ENCODE assay signal across 13 cellular contexts in the genomic region with DNA sequence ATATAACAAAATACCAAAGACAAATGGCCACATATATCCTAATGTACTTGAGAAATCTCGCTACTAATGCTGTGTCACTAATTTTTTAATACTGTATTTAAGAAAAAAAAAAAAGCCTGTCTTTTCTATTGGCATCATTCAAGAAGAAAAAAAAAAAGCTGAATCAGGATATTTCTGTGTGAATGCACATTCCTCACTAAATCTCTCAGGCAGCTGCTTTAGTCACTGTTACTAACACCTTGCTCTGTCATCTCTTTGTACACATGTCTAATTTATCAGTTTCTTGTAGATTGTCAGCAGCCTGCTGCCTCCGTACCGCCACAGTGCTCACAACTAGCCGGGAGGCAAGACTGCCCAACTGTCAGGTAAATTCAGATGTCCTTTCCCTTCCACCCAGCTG. TPM values are rescaled to one million over a fixed set of nuclear protein-coding genes. Genes with fewer than 3 reads are reported as not detected.
A peak's percentile ranks its signal among the peaks of the same experiment; 100 is the strongest.
DNase-seq lines count a peak whose midpoint lies in the region; ATAC-seq and TF ChIP-seq lines count a peak whose summit lies in the region.
"Had no signal": no experiment of that assay in that cellular context is flagged by ENCODE, and none has a peak within 500 bp of the region (broad histone marks: within the 10 kb centered on the region; RNA-seq: fewer than 3 reads in every experiment).

No MANE protein-coding gene starts in this region.

- DNase-seq in COLO668 (lab: John Stamatoyannopoulos, UW; ENCODE audit: unreplicated experiment) (peak; percentile 31), NT2/D1 (ENCODE audit: low read depth, low spot score) (no peak), endothelial cell (ENCODE audit: low spot score) (no peak), neural progenitor cell (ENCODE audit: low spot score) (no peak), testis (no peak)
- no peak for DNase-seq in stimulated activated naive CD8-positive, alpha-beta T cell treated with anti-CD3 and anti-CD28 coated beads, Interleukin-15, Interleukin-2, amounts not matched to agents 100 U/mL and 50 U/mL, for 24 hours
- DNase-seq: AML-193, HCEC 1CT, NCI-H1436, Right ventricle myocardium superior had no signal

- no peak for TF ChIP-seq CTCF in endothelial cell (IDR thresholded peaks at IDR 0.05; ENCODE audit: unreplicated experiment)
- no peak for TF ChIP-seq CTCF in neural progenitor cell (IDR thresholded peaks at IDR 0.05)
- TF ChIP-seq CTCF in testis (IDR thresholded peaks at IDR 0.05): no peak

- H3K4me2 ChIP-seq in neural progenitor cell: peak overlapping the region; percentile 27

- H4K20me1 ChIP-seq in neural progenitor cell (ENCODE audit: low read depth): no peaks in the 10 kb centered on the region

- H3K36me3 ChIP-seq in NT2/D1 (ENCODE audit: insufficient read depth, insufficient read length, low read length): no peaks in the 10 kb centered on the region
- no peaks in the 10 kb centered on the region for H3K36me3 ChIP-seq in neural progenitor cell
- no peaks in the 10 kb centered on the region for H3K36me3 ChIP-seq in testis (ENCODE audit: low read depth, missing control alignments)

- H3K27me3 Mint-ChIP-seq in endothelial cell (ENCODE audit: unreplicated experiment) (no peaks in the 10 kb centered on the region), neural progenitor cell (ENCODE audit: insufficient read depth, low read depth) (peaks cover 2% of the 10 kb centered on the region)

- 87 to 93% methylated on average over 4 of the region's 4 CpGs for WGBS in testis, 2 donors

- H3F3A ChIP-seq in neural progenitor cell (ENCODE audit: low read depth): no peaks in the 10 kb centered on the region

- no peak for ATAC-seq in GM18867 (IDR thresholded peaks at IDR 0.05; ENCODE audit: unreplicated experiment)
- ATAC-seq in HG02763 (IDR thresholded peaks at IDR 0.05; ENCODE audit: unreplicated experiment): no peak
- ATAC-seq in stimulated activated naive CD8-positive, alpha-beta T cell treated with anti-CD3 and anti-CD28 coated beads, Interleukin-15, Interleukin-2, amounts not matched to agents 100 U/mL and 50 U/mL, for 24 hours: no peak
- ATAC-seq: Panc1 had no signal

- H3K9me3 ChIP-seq in NT2/D1 (ENCODE audit: insufficient read depth, low read length) (no peaks in the 10 kb centered on the region), neural progenitor cell (ENCODE audit: low read depth) (no peaks in the 10 kb centered on the region), testis (no peaks in the 10 kb centered on the region)

- H3K4me3 Mint-ChIP-seq in endothelial cell (ENCODE audit: unreplicated experiment): no peak overlapping the region
- no peak overlapping the region for H3K4me3 Mint-ChIP-seq in neural progenitor cell

- H3K27ac ChIP-seq in neural progenitor cell (peak overlapping the region; percentile 40), testis (no peak overlapping the region)

- H3K9me3 Mint-ChIP-seq in endothelial cell (ENCODE audit: unreplicated experiment): no peaks in the 10 kb centered on the region
- no peaks in the 10 kb centered on the region for H3K9me3 Mint-ChIP-seq in neural progenitor cell

- no peak overlapping the region for H3K4me3 ChIP-seq in NT2/D1 (ENCODE audit: insufficient read length, low read depth)
- no peak overlapping the region for H3K4me3 ChIP-seq in neural progenitor cell
- H3K4me3 ChIP-seq in testis: no peak overlapping the region

- H3K27me3 ChIP-seq in NT2/D1 (ENCODE audit: insufficient read depth, insufficient read length) (no peaks in the 10 kb centered on the region), neural progenitor cell (no peaks in the 10 kb centered on the region), testis (no peaks in the 10 kb centered on the region)

- H2AFZ ChIP-seq in neural progenitor cell (replicated peaks): no peak overlapping the region

- no peaks in the 10 kb centered on the region for H3K4me1 Mint-ChIP-seq in endothelial cell (ENCODE audit: unreplicated experiment)
- peaks cover 10% of the 10 kb centered on the region for H3K4me1 Mint-ChIP-seq in neural progenitor cell

- H3K79me2 ChIP-seq in neural progenitor cell (ENCODE audit: low read depth): no peaks in the 10 kb centered on the region

- H3K27ac Mint-ChIP-seq in endothelial cell (ENCODE audit: unreplicated experiment) (peak overlapping the region; percentile 42), neural progenitor cell (peak overlapping the region; percentile 64)

- H3K36me3 Mint-ChIP-seq in endothelial cell (ENCODE audit: low read depth, unreplicated experiment) (peaks cover 5% of the 10 kb centered on the region), neural progenitor cell (no peaks in the 10 kb centered on the region)

- intact Hi-C loops in testis (cut with DNase I; ENCODE audit: low total_unique reads): no loop called here

- TF ChIP-seq POLR2A in testis (IDR thresholded peaks at IDR 0.05): no peak

- H3K9ac ChIP-seq in NT2/D1 (ENCODE audit: insufficient read length, low read depth): peak overlapping the region; percentile 13
- no peak overlapping the region for H3K9ac ChIP-seq in neural progenitor cell

- H3K4me1 ChIP-seq in NT2/D1 (ENCODE audit: insufficient read depth, insufficient read length): no peaks in the 10 kb centered on the region
- H3K4me1 ChIP-seq in neural progenitor cell: no peaks in the 10 kb centered on the region
- H3K4me1 ChIP-seq in testis: no peaks in the 10 kb centered on the region

RNA-seq across cellular contexts. Expression of gene FGD4, which starts 32.0 kb away (rescaled TPM):
- 17.2 TPM for total RNA-seq in endothelial cell (ENCODE audit: unreplicated experiment)
- total RNA-seq in neural progenitor cell (ENCODE audit: low replicate concordance): 29.6 and 41.4 TPM in 2 replicates
- total RNA-seq in testis: 10 to 100 TPM; 74.9 to 90.2 TPM
- polyA plus RNA-seq in testis (ENCODE audit: insufficient read depth, low read depth, low replicate concordance): 51.0 TPM
